21 cellular contexts compared by ENCODE assay signal in genomic region chr1:103363008-103363365, GRCh38.
"Had no signal": no experiment of that assay in that cellular context is flagged by ENCODE, and none has a peak within 500 bp of the region (broad histone marks: within the 10 kb centered on the region; RNA-seq: fewer than 3 reads in every experiment).

No MANE protein-coding gene starts in this region.

- H3K27me3 Mint-ChIP-seq: activated naive CD8-positive, alpha-beta T cell treated with anti-CD3 and anti-CD28 coated beads, Interleukin-2, amount 50 U/mL, for 24 hours; naive thymus-derived CD8-positive, alpha-beta T cell had no signal

- H3K4me1 Mint-ChIP-seq: activated naive CD8-positive, alpha-beta T cell treated with anti-CD3 and anti-CD28 coated beads, Interleukin-2, amount 50 U/mL, for 24 hours; mesothelial cell of epicardium; naive thymus-derived CD8-positive, alpha-beta T cell had no signal

- H3K36me3 Mint-ChIP-seq: mesothelial cell of epicardium; naive thymus-derived CD8-positive, alpha-beta T cell had no signal

- ATAC-seq: left ventricle myocardium superior, upper lobe of right lung had no signal

- H3K9me3 Mint-ChIP-seq: activated naive CD8-positive, alpha-beta T cell treated with anti-CD3 and anti-CD28 coated beads, Interleukin-2, amount 50 U/mL, for 24 hours; activated T-helper 2 cell treated with anti-CD3 and anti-CD28 coated beads, Interferon-gamma antibody, Interleukin-2, Interleukin-4, amounts not matched to agents 10 μg/mL and 5 μg/mL and 100 μg/mL, durations not matched to agents 14 hours and 24 hours and 36 hours had no signal

- H3K4me3 Mint-ChIP-seq: activated naive CD8-positive, alpha-beta T cell treated with anti-CD3 and anti-CD28 coated beads, Interleukin-2, amount 50 U/mL, for 24 hours; mesothelial cell of epicardium; naive thymus-derived CD8-positive, alpha-beta T cell had no signal

- DNase-seq: activated CD4-positive, alpha-beta T cell treated with anti-CD3 and anti-CD28 coated beads for 1 hour; activated CD4-positive, alpha-beta T cell treated with anti-CD3 and anti-CD28 coated beads, Interleukin-2, amount 50 U/mL, for 48 hours; activated naive CD4-positive, alpha-beta T cell; activated naive CD8-positive, alpha-beta T cell treated with anti-CD3 and anti-CD28 coated beads, Interleukin-2, amount 50 U/mL, for 24 hours; activated T-cell treated with anti-CD3 and anti-CD28 coated beads, Interleukin-2, amount 50 U/mL, for 1 hour; cerebellar nuclear complex; glutamatergic neuron; kidney glomerular epithelial cell; left ventricle myocardium superior; mammary epithelial cell; sigmoid colon; stimulated activated CD4-positive, alpha-beta T cell treated with anti-CD3 and anti-CD28 coated beads, Interleukin-2, amount 100 ng/mL, for 48 hours; stimulated activated CD8-positive, alpha-beta memory T cell treated with anti-CD3 and anti-CD28 coated beads, Interleukin-4, amount 100 ng/mL, for 48 hours; stimulated activated naive CD4-positive, alpha-beta T cell treated with Interleukin-2 at 50 U/mL for 16 hours; substantia nigra; T-helper 9 cell; thyroid gland; upper lobe of right lung had no signal

- H3K27ac Mint-ChIP-seq: activated naive CD8-positive, alpha-beta T cell treated with anti-CD3 and anti-CD28 coated beads, Interleukin-2, amount 50 U/mL, for 24 hours; mesothelial cell of epicardium; naive thymus-derived CD8-positive, alpha-beta T cell had no signal
